28 cellular contexts compared by ENCODE assay signal in the genomic region with DNA sequence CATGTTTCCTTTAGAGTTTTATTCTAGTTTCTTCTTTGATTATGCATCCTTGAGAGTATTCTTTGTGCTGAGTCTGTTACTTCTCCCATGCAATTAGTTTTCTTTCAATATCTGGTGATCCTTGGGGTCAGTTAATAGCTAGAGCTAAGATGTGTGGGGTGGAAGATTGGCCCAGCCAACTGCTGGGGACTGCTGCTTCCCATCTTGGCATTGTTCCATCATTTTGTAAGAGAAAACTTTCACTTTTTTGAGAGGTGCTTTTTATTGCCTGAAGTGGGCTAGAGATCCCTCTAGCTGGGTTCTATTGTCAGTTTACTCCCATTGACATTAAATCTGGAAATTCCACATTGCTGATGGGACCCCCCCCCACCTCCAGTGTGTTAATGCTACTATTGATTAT. TPM values are rescaled to one million over a fixed set of nuclear protein-coding genes. Genes with fewer than 3 reads are reported as not detected.
DNase-seq lines count a peak whose midpoint lies in the region; ATAC-seq, FAIRE-seq and TF ChIP-seq lines count a peak whose summit lies in the region.
"Had no signal": no experiment of that assay in that cellular context is flagged by ENCODE, and none has a peak within 500 bp of the region (broad histone marks: within the 10 kb centered on the region; RNA-seq: fewer than 3 reads in every experiment).

No MANE protein-coding gene starts in this region.

- no peaks in the 10 kb centered on the region for H3K4me1 Mint-ChIP-seq in Calu3 (ENCODE audit: low read depth, unreplicated experiment)
- H3K4me1 Mint-ChIP-seq: activated naive CD8-positive, alpha-beta T cell treated with anti-CD3 and anti-CD28 coated beads, Interleukin-2, amount 50 U/mL, for 24 hours; CD4-positive, CD25-positive, alpha-beta regulatory T cell had no signal

- no peaks in the 10 kb centered on the region for H3K27me3 ChIP-seq in SJCRH30
- H3K27me3 ChIP-seq: brain microvascular endothelial cell, gastrocnemius medialis, pancreas, suprapubic skin had no signal

- POLR2A ChIA-PET in A549 (lab: Yijun Ruan, JAX) = interaction anchor here (0.6 to 0.9 kb wide), 5 partner anchors 28 to 132 kb away, joined by 3 to 6 read pairs (median 3); no protein-coding TSS in a partner anchor

- H3K4me2 ChIP-seq in A549 = peak overlapping the region; percentile 6; the same call in 1 of the 3 replicates

- H3K4me1 ChIP-seq in A549 (peaks cover 47% of the 10 kb centered on the region), SJCRH30 (peaks cover 32% of the 10 kb centered on the region)

- no peak overlapping the region for H3K27ac Mint-ChIP-seq in Calu3 (ENCODE audit: unreplicated experiment)
- H3K27ac Mint-ChIP-seq: activated naive CD8-positive, alpha-beta T cell treated with anti-CD3 and anti-CD28 coated beads, Interleukin-2, amount 50 U/mL, for 24 hours; CD4-positive, CD25-positive, alpha-beta regulatory T cell; naive thymus-derived CD4-positive, alpha-beta T cell had no signal

- intact Hi-C loops in Calu3 (cut with micrococcal nuclease; ENCODE audit: unreplicated experiment) = no loop called here

- no peaks in the 10 kb centered on the region for H3K27me3 Mint-ChIP-seq in Calu3 (ENCODE audit: unreplicated experiment)

- FAIRE-seq in A549 (lab: Jason Lieb, UNC) = no peak
- FAIRE-seq: G401.6, pancreas had no signal

- no peak for TF ChIP-seq POLR2A in A549 (IDR thresholded peaks at IDR 0.05; ENCODE audit: low read length)

- no peaks in the 10 kb centered on the region for H3K9me3 ChIP-seq in A549
- no peaks in the 10 kb centered on the region for H3K9me3 ChIP-seq in SJCRH30 (replicated peaks)
- H3K9me3 ChIP-seq: gastrocnemius medialis, pancreas, suprapubic skin had no signal

- no peaks in the 10 kb centered on the region for H3K9me3 Mint-ChIP-seq in Calu3 (ENCODE audit: low read depth, unreplicated experiment)
- H3K9me3 Mint-ChIP-seq: activated naive CD8-positive, alpha-beta T cell treated with anti-CD3 and anti-CD28 coated beads, Interleukin-2, amount 50 U/mL, for 24 hours; CD4-positive, CD25-positive, alpha-beta regulatory T cell; naive thymus-derived CD4-positive, alpha-beta T cell had no signal

- H3K36me3 Mint-ChIP-seq in Calu3 (ENCODE audit: insufficient read depth, unreplicated experiment) = no peaks in the 10 kb centered on the region
- H3K36me3 Mint-ChIP-seq: CD4-positive, CD25-positive, alpha-beta regulatory T cell; naive thymus-derived CD4-positive, alpha-beta T cell had no signal

- H3K4me3 Mint-ChIP-seq in Calu3 (ENCODE audit: low read depth, unreplicated experiment) = no peak overlapping the region
- H3K4me3 Mint-ChIP-seq: activated naive CD8-positive, alpha-beta T cell treated with anti-CD3 and anti-CD28 coated beads, Interleukin-2, amount 50 U/mL, for 24 hours; CD4-positive, CD25-positive, alpha-beta regulatory T cell; naive thymus-derived CD4-positive, alpha-beta T cell had no signal

- CTCF ChIA-PET in A549 (lab: Yijun Ruan, JAX) = interaction anchor here (0.6 to 1.4 kb wide), 12 partner anchors 10 to 154 kb away, joined by 3 to 5 read pairs (median 3); no protein-coding TSS in a partner anchor
- CTCF ChIA-PET in Calu3 (lab: Charles Lee) = interaction anchor here (0.7 kb wide), 1 partner anchor 1917 kb away, joined by 5 read pairs; no protein-coding TSS in a partner anchor

- H3K4me3 ChIP-seq in A549 (no peak overlapping the region), SJCRH30 (no peak overlapping the region)
- H3K4me3 ChIP-seq: gastrocnemius medialis, pancreas, suprapubic skin had no signal

- ATAC-seq in A549 (no peak), HG02938 (IDR thresholded peaks at IDR 0.05; ENCODE audit: unreplicated experiment) (no peak), HG03025 (IDR thresholded peaks at IDR 0.05; ENCODE audit: low FRiP score, unreplicated experiment) (no peak)
- ATAC-seq: activated naive CD8-positive, alpha-beta T cell treated with anti-CD3 and anti-CD28 coated beads, Interleukin-2, amount 50 U/mL, for 24 hours; gastrocnemius medialis; naive thymus-derived CD4-positive, alpha-beta T cell; pancreas; right cardiac atrium had no signal

- DNase-seq in A549 (ENCODE audit: low read depth in 1 of 2, low spot score in 1 of 2) (no peak), SJCRH30 (peak; percentile 36 to 77), glomerular visceral epithelial cell (ENCODE audit: extremely low spot score) (peak; percentile 24), Calu3 (no peak), Ammon's horn (ENCODE audit: low spot score) (no peak)
- DNase-seq: activated CD4-positive, alpha-beta T cell treated with anti-CD3 and anti-CD28 coated beads, Interleukin-2, amount 50 U/mL, for 1 hour; activated CD8-positive, alpha-beta memory T cell treated with anti-CD3 and anti-CD28 coated beads, Interleukin-2, amount 50 U/mL, for 4 hours; activated effector memory CD4-positive, alpha-beta T cell treated with Interleukin-2 at 50 U/mL for 16 hours; activated naive CD8-positive, alpha-beta T cell treated with anti-CD3 and anti-CD28 coated beads, Interleukin-2, amount 50 U/mL, for 24 hours; brain microvascular endothelial cell; CD4-positive, CD25-positive, alpha-beta regulatory T cell; DMS153; gastrocnemius medialis; KBM-7; naive thymus-derived CD4-positive, alpha-beta T cell; NCI-H1092 treated with DMSO at 0.1 percent for 48 hours; NCI-H2107; NCI-H526; pancreas; right cardiac atrium; WERI-Rb-1 had no signal

- peak overlapping the region; percentile 83 to 91; a peak in 5 of 6 replicates for H3K27ac ChIP-seq in A549
- H3K27ac ChIP-seq in SJCRH30 = no peak overlapping the region
- H3K27ac ChIP-seq: brain microvascular endothelial cell, gastrocnemius medialis, pancreas, suprapubic skin, WERI-Rb-1 had no signal

- no peaks in the 10 kb centered on the region for H3K36me3 ChIP-seq in SJCRH30
- H3K36me3 ChIP-seq: brain microvascular endothelial cell, gastrocnemius medialis, pancreas, suprapubic skin, WERI-Rb-1 had no signal

- no TSS peak for BruUV-seq in Calu3 (replicated peaks; lab: Mats Ljungman, UMichigan)

- TF ChIP-seq CTCF in A549 (IDR thresholded peaks at IDR 0.05) = no peak
- TF ChIP-seq CTCF in Calu3 (IDR thresholded peaks at IDR 0.05; ENCODE audit: unreplicated experiment) = no peak

- TF ChIP-seq EP300 in A549 (IDR thresholded peaks at IDR 0.05) (no peak), Ishikawa (IDR thresholded peaks at IDR 0.05; ENCODE audit: borderline replicate concordance) (no peak)

- TF ChIP-seq RAD21 in A549 (conservative IDR thresholded peaks at IDR 0.05 in 1 of 2, IDR thresholded peaks at IDR 0.05 in 1 of 2) (no peak), Ishikawa (IDR thresholded peaks at IDR 0.05; ENCODE audit: low read depth) (no peak)

TF ChIP-seq in A549, 52 proteins besides CTCF, POLR2A, EP300 and RAD21:
- TF ChIP-seq RCOR1 (IDR thresholded peaks at IDR 0.05; ENCODE audit: low read depth, low read length) (no peak), FOSL2 (IDR thresholded peaks at IDR 0.05) (no peak), FOSL2 (CRISPR knock-in tag; IDR thresholded peaks at IDR 0.05) (no peak), ZSCAN20 (CRISPR knock-in tag; IDR thresholded peaks at IDR 0.05) (no peak), BHLHE40 (IDR thresholded peaks at IDR 0.05; ENCODE audit: low read depth, low read length) (no peak), EHF (CRISPR knock-in tag; IDR thresholded peaks at IDR 0.05) (no peak), RARB (CRISPR knock-in tag; IDR thresholded peaks at IDR 0.05) (no peak), HDAC2 (IDR thresholded peaks at IDR 0.05) (no peak), ESRRA (IDR thresholded peaks at IDR 0.05; ENCODE audit: borderline replicate concordance, low read length) (no peak), TP53 (CRISPR knock-in tag; IDR thresholded peaks at IDR 0.05) (no peak)
- TF ChIP-seq, protein P1, sequence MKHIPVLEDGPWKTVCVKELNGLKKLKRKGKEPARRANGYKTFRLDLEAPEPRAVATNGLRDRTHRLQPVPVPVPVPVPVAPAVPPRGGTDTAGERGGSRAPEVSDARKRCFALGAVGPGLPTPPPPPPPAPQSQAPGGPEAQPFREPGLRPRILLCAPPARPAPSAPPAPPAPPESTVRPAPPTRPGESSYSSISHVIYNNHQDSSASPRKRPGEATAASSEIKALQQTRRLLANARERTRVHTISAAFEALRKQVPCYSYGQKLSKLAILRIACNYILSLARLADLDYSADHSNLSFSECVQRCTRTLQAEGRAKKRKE (CRISPR knock-in tag; IDR thresholded peaks at IDR 0.05; ENCODE audit: low read depth) = no peak

TF ChIP-seq in Ishikawa, 13 proteins besides CTCF, POLR2A, EP300 and RAD21:
- TF ChIP-seq EGR1 (IDR thresholded peaks at IDR 0.05) (no peak), NFIC (IDR thresholded peaks at IDR 0.05) (0 out of 2 replicates have a peak, but pooled peaks have one; percentile 31)

RNA-seq across cellular contexts. Expression of a gene that starts 15.4 kb away (rescaled TPM):
- polyA plus RNA-seq in A549 (2011; rRNA removed) = 0.09 and 0.42 TPM in 2 replicates
- polyA plus RNA-seq in A549 (2012; cell fraction: cytosol; rRNA removed) = 0.06 TPM in 1 of 2 replicates, not detected in the other
- polyA plus RNA-seq in A549 (2012; cell fraction: nucleus; rRNA removed) = 0.19 and 0.27 TPM in 2 replicates
- polyA plus RNA-seq in A549 (2017; fragmentation: RNase III; extraction: RNeasy Plus Mini Kit Qiagen cat#74134 plus additional on column Dnase treatment) = 0.06 to 0.08 TPM (median 0.07 TPM) in 3 replicates
- polyA minus RNA-seq in A549 (2011; rRNA and poly(A)+ RNA removed) = not detected in 2 replicates
- 0.38 and 0.51 TPM in 2 replicates for total RNA-seq in SJCRH30 (2014; rRNA removed; shearing (Covaris generic))
- 0.47 TPM in 1 of 2 replicates, not detected in the other for total RNA-seq in Calu3 (2022)
- total RNA-seq: gastrocnemius medialis, kidney epithelial cell, right cardiac atrium, SK-MEL-5 had no signal
- polyA plus RNA-seq: naive thymus-derived CD4-positive, alpha-beta T cell had no signal

Comparison
In these comparisons a context has a peak if more than half of its experiments do, and no peak if none do; other contexts are left out.
1. DNase-seq: peak in SJCRH30 (2 of 2) and glomerular visceral epithelial cell (single experiment); none in A549 (0 of 2), Calu3 (single experiment) and Ammon's horn (single experiment).